Comparison of ENCODE assay signal across 8 cellular contexts in genomic region chr2:196131384-196131861, GRCh38. TPM values are rescaled to one million over a fixed set of nuclear protein-coding genes. Genes with fewer than 3 reads are reported as not detected.
DNase-seq lines count a peak whose midpoint lies in the region; TF ChIP-seq lines count a peak whose summit lies in the region.

No MANE protein-coding gene starts in this region.

- DNase-seq in activated CD4-positive, CD25-positive, alpha-beta regulatory T cell (lab: John Stamatoyannopoulos, UW): peak; percentile 21 to 37 (median 31)
- DNase-seq in colonic mucosa (peak; percentile 41), prostate gland (ENCODE audit: low spot score) (peak; percentile 26), DMS153 treated with DMSO at 0.1 percent for 48 hours (lab: John Stamatoyannopoulos, UW; ENCODE audit: unreplicated experiment) (no peak), mesenteric fat pad (ENCODE audit: low spot score) (no peak), NCI-H510A (lab: John Stamatoyannopoulos, UW) (no peak)

- no peaks in the 10 kb centered on the region; the same call in 1 of the 2 replicates for H3K79me2 ChIP-seq in KMS-11 (ENCODE audit: insufficient read depth, low read depth)

- H3K27ac ChIP-seq in KMS-11 (peak overlapping the region; percentile 58), colonic mucosa (no peak overlapping the region), prostate gland (no peak overlapping the region)

- WGBS in prostate gland: 82% methylated on average over 6 of the region's 6 CpGs

- TF ChIP-seq POLR2A in prostate gland (IDR thresholded peaks at IDR 0.05): no peak

- H3K4me2 ChIP-seq in KMS-11: peak overlapping the region; percentile 61; the same call in 1 of the 2 replicates

- intact Hi-C loops in colonic mucosa (cut with DNase I): no loop called here
- intact Hi-C loops in prostate gland (cut with DNase I): no loop called here

- H3K4me1 ChIP-seq in KMS-11 (ENCODE audit: low read depth, poor library complexity, severe bottlenecking) (peaks cover 51% of the 10 kb centered on the region), colonic mucosa (no peaks in the 10 kb centered on the region), prostate gland (replicated peaks) (no peaks in the 10 kb centered on the region)

- H3K4me3 ChIP-seq in KMS-11 (IDR thresholded peaks at IDR 0.05; ENCODE audit: insufficient read depth, low read depth, low read length) (no peak overlapping the region), colonic mucosa (no peak overlapping the region), prostate gland (no peak overlapping the region)

- TF ChIP-seq CTCF in GM12873 (IDR thresholded peaks at IDR 0.05; ENCODE audit: insufficient read depth, low read depth, low read length, missing control alignments): peak; percentile 69
- TF ChIP-seq CTCF in KMS-11 (conservative IDR thresholded peaks at IDR 0.05; ENCODE audit: low read depth, low read length): peak; percentile 92
- TF ChIP-seq CTCF in colonic mucosa (IDR thresholded peaks at IDR 0.05): peak; percentile 34
- TF ChIP-seq CTCF in prostate gland (IDR thresholded peaks at IDR 0.05): peak; percentile 21 to 48 (median 28)

- H2AFZ ChIP-seq in KMS-11 (ENCODE audit: low read depth): peak overlapping the region; percentile 49; the same call in 1 of the 2 replicates

- H3K27me3 ChIP-seq in KMS-11 (ENCODE audit: insufficient read depth, low read depth) (no peaks in the 10 kb centered on the region), colonic mucosa (no peaks in the 10 kb centered on the region), prostate gland (replicated peaks; ENCODE audit: insufficient read depth) (no peaks in the 10 kb centered on the region)

- H3K36me3 ChIP-seq in KMS-11 (ENCODE audit: insufficient read depth) (no peaks in the 10 kb centered on the region), colonic mucosa (no peaks in the 10 kb centered on the region), prostate gland (no peaks in the 10 kb centered on the region)

- H3K9me3 ChIP-seq in colonic mucosa (peaks cover 7% of the 10 kb centered on the region), prostate gland (no peaks in the 10 kb centered on the region)

- H3K9ac ChIP-seq in KMS-11 (no peak overlapping the region; the same call in 1 of the 2 replicates), colonic mucosa (ENCODE audit: low read depth in 2 of 2, low read length in 2 of 2) (no peak overlapping the region)

- no peaks in the 10 kb centered on the region for H4K20me1 ChIP-seq in KMS-11 (ENCODE audit: insufficient read depth)

RNA-seq across cellular contexts. Expression of gene STK17B, which starts 40.0 kb away (rescaled TPM):
- total RNA-seq in colonic mucosa (10 to 100 TPM; 13.9 to 40.5 TPM), prostate gland (10 to 100 TPM; 24.6 to 25.0 TPM), mesenteric fat pad (67.7 TPM)

Comparison
In these comparisons a context has a peak if more than half of its experiments do, and no peak if none do; other contexts are left out.
1. CTCF ChIP-seq: peak in every context shown above with its lines; median percentile 92 in KMS-11; 69 in GM12873; 34 in colonic mucosa; 28 in prostate gland.
2. DNase-seq: peak in activated CD4-positive, CD25-positive, alpha-beta regulatory T cell (4 of 4), colonic mucosa (single experiment) and prostate gland (single experiment); none in DMS153 treated with DMSO at 0.1 percent for 48 hours (single experiment), mesenteric fat pad (single experiment) and NCI-H510A (single experiment).